In the genomic region with DNA sequence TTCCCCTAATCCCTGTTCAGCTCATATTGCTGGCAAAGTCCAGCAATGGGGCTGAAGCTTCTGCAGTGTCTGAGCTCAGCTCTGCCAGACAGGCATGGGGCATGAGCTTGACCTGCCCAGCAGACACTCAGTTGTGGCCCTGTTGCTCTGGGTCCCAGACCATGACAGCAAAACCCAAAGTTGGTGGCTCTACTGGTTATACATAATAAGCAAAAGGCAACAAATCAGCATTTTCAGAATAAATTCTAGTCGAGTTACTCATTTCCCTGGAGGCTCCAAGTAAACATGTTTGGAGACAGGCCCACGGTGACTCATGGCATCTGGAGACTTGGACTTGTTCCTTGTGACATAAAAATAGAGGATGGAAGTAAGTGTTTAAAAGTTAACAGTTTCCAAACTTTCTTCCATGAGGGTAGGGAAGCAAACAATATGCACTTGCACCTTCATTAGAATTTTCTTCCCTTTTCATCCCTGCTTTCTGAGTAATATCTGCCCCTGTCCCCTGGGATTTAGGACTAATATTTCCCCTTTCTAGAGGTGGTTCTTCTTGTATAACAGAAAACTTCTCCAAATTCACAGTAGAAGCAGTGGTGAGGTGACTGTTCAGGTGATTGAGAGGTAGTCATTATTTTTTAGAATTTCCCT, we compare ENCODE assay signal across 9 cellular contexts.
DNase-seq lines count a peak whose midpoint lies in the region; ATAC-seq, FAIRE-seq and TF ChIP-seq lines count a peak whose summit lies in the region.
"Had no signal": no experiment of that assay in that cellular context is flagged by ENCODE, and none has a peak within 500 bp of the region (broad histone marks: within the 10 kb centered on the region; RNA-seq: fewer than 3 reads in every experiment).

No MANE protein-coding gene starts in this region.

- H3K27me3 ChIP-seq in GM23338 (ENCODE audit: insufficient read depth) (no peaks in the 10 kb centered on the region), small intestine (ENCODE audit: control insufficient read depth in 2 of 2, insufficient read depth in 2 of 2, low read length in 2 of 2) (no peaks in the 10 kb centered on the region)

- H3K4me3 Mint-ChIP-seq in GM23338 (no peak overlapping the region), endothelial cell (ENCODE audit: unreplicated experiment) (no peak overlapping the region)
- no peak overlapping the region for H3K4me3 Mint-ChIP-seq in activated T-helper 17 cell treated with anti-CD3 and anti-CD28 coated beads, Interleukin-2, amount 50 U/mL, for 72 hours
- H3K4me3 Mint-ChIP-seq: memory B cell had no signal

- no peak for FAIRE-seq in small intestine (lab: Jason Lieb, UNC)

- H3K4me3 ChIP-seq in GM23338 (no peak overlapping the region), small intestine (ENCODE audit: low read depth in 1 of 2, low read length in 2 of 2) (no peak overlapping the region)

- H3K9me2 ChIP-seq in GM23338 (ENCODE audit: insufficient read depth): no peaks in the 10 kb centered on the region

- H3K27ac ChIP-seq in GM23338 (ENCODE audit: low read depth) (0 out of 2 replicates have a peak overlapping the region, but pooled peaks have one; percentile 26), small intestine (ENCODE audit: low read depth in 1 of 2, low read length in 1 of 2) (peak overlapping the region in 1 of 2 donors; percentile 81)

- H4K20me1 ChIP-seq in GM23338 (replicated peaks; ENCODE audit: insufficient read depth): no peaks in the 10 kb centered on the region

- H3K27ac Mint-ChIP-seq in GM23338 (no peak overlapping the region), endothelial cell (ENCODE audit: unreplicated experiment) (no peak overlapping the region)
- no peak overlapping the region for H3K27ac Mint-ChIP-seq in activated T-helper 17 cell treated with anti-CD3 and anti-CD28 coated beads, Interleukin-2, amount 50 U/mL, for 72 hours
- H3K27ac Mint-ChIP-seq: memory B cell had no signal

- H3K27me3 Mint-ChIP-seq in GM23338 (ENCODE audit: insufficient read depth, low read depth, poor library complexity) (no peaks in the 10 kb centered on the region), endothelial cell (ENCODE audit: unreplicated experiment) (peaks cover 2% of the 10 kb centered on the region)
- H3K27me3 Mint-ChIP-seq in activated T-helper 17 cell treated with anti-CD3 and anti-CD28 coated beads, Interleukin-2, amount 50 U/mL, for 72 hours: no peaks in the 10 kb centered on the region
- H3K27me3 Mint-ChIP-seq: memory B cell had no signal

- no peak overlapping the region for H3K4me2 ChIP-seq in GM23338

- ATAC-seq in GM23338 (no peak), HG03521 (IDR thresholded peaks at IDR 0.05; ENCODE audit: unreplicated experiment) (no peak), GM21515 (IDR thresholded peaks at IDR 0.05; ENCODE audit: unreplicated experiment) (no peak)
- ATAC-seq in activated T-helper 17 cell treated with anti-CD3 and anti-CD28 coated beads, Interleukin-2, amount 50 U/mL, for 72 hours (replicated peaks): no peak

- WGBS in small intestine, 3 donors: 5 to 24% (median 21%) methylated on average over 2 of the region's 2 CpGs

- H2AFZ ChIP-seq in GM23338: no peak overlapping the region

- no peaks in the 10 kb centered on the region for H3K79me2 ChIP-seq in GM23338 (replicated peaks; ENCODE audit: insufficient read depth)

- H3K36me3 Mint-ChIP-seq in GM23338 (ENCODE audit: low read depth) (0 out of 3 replicates have a peak, but pooled peaks cover 3% of the 10 kb centered on the region), endothelial cell (ENCODE audit: low read depth, unreplicated experiment) (no peaks in the 10 kb centered on the region)
- H3K36me3 Mint-ChIP-seq in activated T-helper 17 cell treated with anti-CD3 and anti-CD28 coated beads, Interleukin-2, amount 50 U/mL, for 72 hours (ENCODE audit: low read depth): no peaks in the 10 kb centered on the region

- H3K4me1 Mint-ChIP-seq in GM23338: no peaks in the 10 kb centered on the region
- no peaks in the 10 kb centered on the region for H3K4me1 Mint-ChIP-seq in endothelial cell (ENCODE audit: unreplicated experiment)
- H3K4me1 Mint-ChIP-seq in activated T-helper 17 cell treated with anti-CD3 and anti-CD28 coated beads, Interleukin-2, amount 50 U/mL, for 72 hours: no peaks in the 10 kb centered on the region
- H3K4me1 Mint-ChIP-seq: memory B cell had no signal

- TF ChIP-seq CTCF in GM23338 (conservative IDR thresholded peaks at IDR 0.05; ENCODE audit: low read depth in 2 of 2): no peak
- no peak for TF ChIP-seq CTCF in endothelial cell (IDR thresholded peaks at IDR 0.05; ENCODE audit: unreplicated experiment)

- H3K9me3 Mint-ChIP-seq in GM23338 (no peaks in the 10 kb centered on the region), endothelial cell (ENCODE audit: unreplicated experiment) (no peaks in the 10 kb centered on the region)
- H3K9me3 Mint-ChIP-seq in activated T-helper 17 cell treated with anti-CD3 and anti-CD28 coated beads, Interleukin-2, amount 50 U/mL, for 72 hours: no peaks in the 10 kb centered on the region
- H3K9me3 Mint-ChIP-seq: memory B cell had no signal

- H3K9me3 ChIP-seq in small intestine (ENCODE audit: control insufficient read depth, low read depth): no peaks in the 10 kb centered on the region

- H3K36me3 ChIP-seq in GM23338 (ENCODE audit: insufficient read depth): no peaks in the 10 kb centered on the region
- H3K36me3 ChIP-seq in small intestine (ENCODE audit: control insufficient read depth in 2 of 2, insufficient read depth in 2 of 2, low read length in 2 of 2): no peaks in the 10 kb centered on the region

- H3K4me1 ChIP-seq in GM23338 (ENCODE audit: insufficient read depth) (no peaks in the 10 kb centered on the region), small intestine (ENCODE audit: control insufficient read depth in 2 of 2, insufficient read depth in 1 of 2, low read depth in 1 of 2, low read length in 1 of 2) (peaks cover 8 to 18% of the 10 kb centered on the region in 2 donors)

- H3F3A ChIP-seq in GM23338 (replicated peaks; ENCODE audit: low read depth): no peaks in the 10 kb centered on the region

- DNase-seq in GM23338 (ENCODE audit: low spot score): no peak
- peak; percentile 94 for DNase-seq in astrocyte of the hippocampus (ENCODE audit: low read depth, low spot score)
- peak; percentile 24 to 54 for DNase-seq in hippocampal formation (lab: John Stamatoyannopoulos, UW)
- peak; percentile 74 for DNase-seq in small intestine
- DNase-seq in endothelial cell (ENCODE audit: low spot score): no peak

TF ChIP-seq in GM23338, 12 proteins besides CTCF, POLR2A, EP300 and RAD21:
- TF ChIP-seq, protein P1, sequence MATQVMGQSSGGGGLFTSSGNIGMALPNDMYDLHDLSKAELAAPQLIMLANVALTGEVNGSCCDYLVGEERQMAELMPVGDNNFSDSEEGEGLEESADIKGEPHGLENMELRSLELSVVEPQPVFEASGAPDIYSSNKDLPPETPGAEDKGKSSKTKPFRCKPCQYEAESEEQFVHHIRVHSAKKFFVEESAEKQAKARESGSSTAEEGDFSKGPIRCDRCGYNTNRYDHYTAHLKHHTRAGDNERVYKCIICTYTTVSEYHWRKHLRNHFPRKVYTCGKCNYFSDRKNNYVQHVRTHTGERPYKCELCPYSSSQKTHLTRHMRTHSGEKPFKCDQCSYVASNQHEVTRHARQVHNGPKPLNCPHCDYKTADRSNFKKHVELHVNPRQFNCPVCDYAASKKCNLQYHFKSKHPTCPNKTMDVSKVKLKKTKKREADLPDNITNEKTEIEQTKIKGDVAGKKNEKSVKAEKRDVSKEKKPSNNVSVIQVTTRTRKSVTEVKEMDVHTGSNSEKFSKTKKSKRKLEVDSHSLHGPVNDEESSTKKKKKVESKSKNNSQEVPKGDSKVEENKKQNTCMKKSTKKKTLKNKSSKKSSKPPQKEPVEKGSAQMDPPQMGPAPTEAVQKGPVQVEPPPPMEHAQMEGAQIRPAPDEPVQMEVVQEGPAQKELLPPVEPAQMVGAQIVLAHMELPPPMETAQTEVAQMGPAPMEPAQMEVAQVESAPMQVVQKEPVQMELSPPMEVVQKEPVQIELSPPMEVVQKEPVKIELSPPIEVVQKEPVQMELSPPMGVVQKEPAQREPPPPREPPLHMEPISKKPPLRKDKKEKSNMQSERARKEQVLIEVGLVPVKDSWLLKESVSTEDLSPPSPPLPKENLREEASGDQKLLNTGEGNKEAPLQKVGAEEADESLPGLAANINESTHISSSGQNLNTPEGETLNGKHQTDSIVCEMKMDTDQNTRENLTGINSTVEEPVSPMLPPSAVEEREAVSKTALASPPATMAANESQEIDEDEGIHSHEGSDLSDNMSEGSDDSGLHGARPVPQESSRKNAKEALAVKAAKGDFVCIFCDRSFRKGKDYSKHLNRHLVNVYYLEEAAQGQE (IDR thresholded peaks at IDR 0.05; ENCODE audit: unreplicated experiment): no peak
- TF ChIP-seq, protein P2, sequence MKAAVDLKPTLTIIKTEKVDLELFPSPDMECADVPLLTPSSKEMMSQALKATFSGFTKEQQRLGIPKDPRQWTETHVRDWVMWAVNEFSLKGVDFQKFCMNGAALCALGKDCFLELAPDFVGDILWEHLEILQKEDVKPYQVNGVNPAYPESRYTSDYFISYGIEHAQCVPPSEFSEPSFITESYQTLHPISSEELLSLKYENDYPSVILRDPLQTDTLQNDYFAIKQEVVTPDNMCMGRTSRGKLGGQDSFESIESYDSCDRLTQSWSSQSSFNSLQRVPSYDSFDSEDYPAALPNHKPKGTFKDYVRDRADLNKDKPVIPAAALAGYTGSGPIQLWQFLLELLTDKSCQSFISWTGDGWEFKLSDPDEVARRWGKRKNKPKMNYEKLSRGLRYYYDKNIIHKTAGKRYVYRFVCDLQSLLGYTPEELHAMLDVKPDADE (IDR thresholded peaks at IDR 0.05): no peak
- TF ChIP-seq ZNF331 (CRISPR knock-in tag; IDR thresholded peaks at IDR 0.05; ENCODE audit: low read depth) (no peak), JUNB (IDR thresholded peaks at IDR 0.05; ENCODE audit: unreplicated experiment) (no peak)

Comparison
In these comparisons a context has a peak if more than half of its experiments do, and no peak if none do; other contexts are left out.
1. DNase-seq: peak in astrocyte of the hippocampus (single experiment), hippocampal formation (2 of 2) and small intestine (single experiment); none in GM23338 (single experiment) and endothelial cell (single experiment).